ENCODE assay signal across 24 cellular contexts in the genomic region with DNA sequence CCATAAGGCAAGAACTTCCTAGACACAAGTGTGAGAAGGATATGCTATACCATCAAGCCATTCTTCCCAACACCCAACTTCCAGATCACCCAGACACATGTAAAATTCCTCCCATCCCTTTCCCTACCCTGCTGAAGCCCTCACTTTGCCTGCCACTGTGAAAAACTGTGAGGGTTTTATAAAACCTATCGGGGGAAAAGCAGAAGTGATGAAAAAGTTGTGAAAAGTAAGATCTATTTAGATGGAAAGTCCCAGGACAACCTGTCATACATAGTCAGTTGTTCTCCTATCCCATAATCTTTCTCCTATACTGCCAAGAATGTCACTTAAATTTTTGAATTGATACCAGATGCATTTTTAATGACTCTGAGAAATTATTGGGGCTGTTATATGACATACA. TPM values are rescaled to one million over a fixed set of nuclear protein-coding genes. Genes with fewer than 3 reads are reported as not detected.
DNase-seq lines count a peak whose midpoint lies in the region; ATAC-seq, FAIRE-seq and TF ChIP-seq lines count a peak whose summit lies in the region.
"Had no signal": no experiment of that assay in that cellular context is flagged by ENCODE, and none has a peak within 500 bp of the region (broad histone marks: within the 10 kb centered on the region; RNA-seq: fewer than 3 reads in every experiment).

No MANE protein-coding gene starts in this region.

- no peak for DNase-seq in GM12891 (ENCODE audit: insufficient read length, low spot score)
- DNase-seq in endothelial cell (ENCODE audit: low spot score) = no peak
- DNase-seq in gastrocnemius medialis = no peak
- DNase-seq in type B pancreatic cell (ENCODE audit: extremely low spot score, unreplicated experiment) = no peak
- no peak for DNase-seq in HepG2 (ENCODE audit: low spot score)
- DNase-seq in lower lobe of right lung = no peak
- DNase-seq in NOMO-1 (lab: John Stamatoyannopoulos, UW; ENCODE audit: unreplicated experiment in 2 of 2) = no peak
- DNase-seq in DMS53 treated with DMSO at 0.1 percent for 48 hours (lab: John Stamatoyannopoulos, UW; ENCODE audit: unreplicated experiment) = no peak
- DNase-seq: AML-193; Caco-2; Calu3; CD4-positive, alpha-beta T cell; CD8-positive, alpha-beta T cell; DMS79; DND-41; EL; GDM1 had no signal

- TF ChIP-seq POLR2A in GM12891 (IDR thresholded peaks at IDR 0.05; ENCODE audit: low read depth, low read length) = no peak
- TF ChIP-seq POLR2A in gastrocnemius medialis (IDR thresholded peaks at IDR 0.05) = no peak
- TF ChIP-seq POLR2A in HepG2 (IDR thresholded peaks at IDR 0.05; ENCODE audit: insufficient read depth in 1 of 2, low read depth in 2 of 2, low read length in 2 of 2) = no peak

- H3K9me3 ChIP-seq in gastrocnemius medialis = no peaks in the 10 kb centered on the region
- H3K9me3 ChIP-seq in HepG2 (ENCODE audit: low read length) = no peaks in the 10 kb centered on the region
- H3K9me3 ChIP-seq in lower lobe of right lung = no peaks in the 10 kb centered on the region
- H3K9me3 ChIP-seq: A549; BLaER1 treated with 17β-estradiol and CSF1 and Interleukin-3, amounts not matched to agents 10 nM and 100 nM; Caco-2 had no signal

- H3K36me3 Mint-ChIP-seq in endothelial cell (ENCODE audit: low read depth, unreplicated experiment) = peaks cover 53% of the 10 kb centered on the region
- peaks cover 19% of the 10 kb centered on the region for H3K36me3 Mint-ChIP-seq in type B pancreatic cell

- H3K4me1 Mint-ChIP-seq in endothelial cell (ENCODE audit: unreplicated experiment) (peaks cover 25% of the 10 kb centered on the region), type B pancreatic cell (ENCODE audit: unreplicated experiment) (no peaks in the 10 kb centered on the region)
- H3K4me1 Mint-ChIP-seq: B cell had no signal

- TF ChIP-seq EP300 in HepG2 (IDR thresholded peaks at IDR 0.05; ENCODE audit: low read depth in 2 of 2, low read length in 2 of 2) (no peak), HepG2 (CRISPR knock-in tag; IDR thresholded peaks at IDR 0.05; ENCODE audit: borderline replicate concordance) (no peak)

- H3K27me3 ChIP-seq in gastrocnemius medialis (no peaks in the 10 kb centered on the region), HepG2 (ENCODE audit: control insufficient read depth in 1 of 2, insufficient read depth in 2 of 2, low read length in 2 of 2) (no peaks in the 10 kb centered on the region), lower lobe of right lung (ENCODE audit: low read depth) (no peaks in the 10 kb centered on the region)
- H3K27me3 ChIP-seq: BLaER1 treated with 17β-estradiol and CSF1 and Interleukin-3, amounts not matched to agents 10 nM and 100 nM had no signal

- no peak for FAIRE-seq in GM12891 (lab: Jason Lieb, UNC)
- FAIRE-seq in HepG2 (lab: Jason Lieb, UNC) = no peak
- FAIRE-seq: A549, D721Med, GM12892, GM18507 had no signal

- POLR2A ChIA-PET in HepG2 (lab: Yijun Ruan, JAX) = no interaction called here

- H3K36me3 ChIP-seq in gastrocnemius medialis (peaks cover 0 to 95% of the 10 kb centered on the region in 2 donors), HepG2 (replicated peaks in 1 of 2; ENCODE audit: control insufficient read depth in 1 of 2, insufficient read depth in 2 of 2, low read length in 2 of 2) (peaks cover 10 to 16% of the 10 kb centered on the region in 2 experiments; a peak in 4 of 5 replicates), lower lobe of right lung (peaks cover 66% of the 10 kb centered on the region)

- H3K79me2 ChIP-seq in HepG2 (ENCODE audit: insufficient read depth, low read length) = no peaks in the 10 kb centered on the region

- ATAC-seq in gastrocnemius medialis = no peak
- no peak for ATAC-seq in HepG2
- no peak for ATAC-seq in lower lobe of right lung
- ATAC-seq: A549; CD8-positive, alpha-beta T cell had no signal

- no peaks in the 10 kb centered on the region for H4K20me1 ChIP-seq in HepG2 (ENCODE audit: insufficient read depth, low read length)
- H4K20me1 ChIP-seq: BLaER1 treated with 17β-estradiol and CSF1 and Interleukin-3, amounts not matched to agents 10 nM and 100 nM had no signal

- no peak overlapping the region for H3K4me3 ChIP-seq in gastrocnemius medialis
- H3K4me3 ChIP-seq in HepG2 (replicated peaks in 1 of 3; ENCODE audit: insufficient read depth in 1 of 3, low read depth in 2 of 3, low read length in 3 of 3) = no peak overlapping the region
- no peak overlapping the region for H3K4me3 ChIP-seq in lower lobe of right lung
- H3K4me3 ChIP-seq: A549; BLaER1 treated with 17β-estradiol and CSF1 and Interleukin-3, amounts not matched to agents 10 nM and 100 nM had no signal

- no peak for TF ChIP-seq CTCF in endothelial cell (IDR thresholded peaks at IDR 0.05; ENCODE audit: unreplicated experiment)
- TF ChIP-seq CTCF in gastrocnemius medialis (IDR thresholded peaks at IDR 0.05 in 4 of 5, conservative IDR thresholded peaks at IDR 0.05 in 1 of 5) = no peak
- TF ChIP-seq CTCF in type B pancreatic cell (conservative IDR thresholded peaks at IDR 0.05) = no peak
- TF ChIP-seq CTCF in HepG2 (CRISPR knock-in tag; IDR thresholded peaks at IDR 0.05) = no peak
- TF ChIP-seq CTCF in lower lobe of right lung (IDR thresholded peaks at IDR 0.05) = no peak

- no peak overlapping the region for H3K4me2 ChIP-seq in HepG2 (ENCODE audit: low read depth, low read length)
- H3K4me2 ChIP-seq: A549; BLaER1 treated with 17β-estradiol and CSF1 and Interleukin-3, amounts not matched to agents 10 nM and 100 nM had no signal

- 90% methylated on average over 1 of the region's 1 CpG for WGBS in HepG2 (ENCODE audit: low lambda C conversion rate)

- H3K9me3 Mint-ChIP-seq in endothelial cell (ENCODE audit: unreplicated experiment) (no peaks in the 10 kb centered on the region), type B pancreatic cell (no peaks in the 10 kb centered on the region)
- H3K9me3 Mint-ChIP-seq: CD4-positive, alpha-beta T cell; CD8-positive, alpha-beta T cell had no signal

- H3K27ac ChIP-seq in gastrocnemius medialis = peak overlapping the region in 3 of 4 donors; percentile 19 to 76 (median 37)
- H3K27ac ChIP-seq in HepG2 (ENCODE audit: extremely low read length, insufficient read depth, low read length) = no peak overlapping the region
- no peak overlapping the region for H3K27ac ChIP-seq in lower lobe of right lung
- H3K27ac ChIP-seq: A549; BLaER1 treated with 17β-estradiol and CSF1 and Interleukin-3, amounts not matched to agents 10 nM and 100 nM; C4-2B had no signal

- no peak overlapping the region for H2AFZ ChIP-seq in HepG2 (ENCODE audit: low read length)

- BruUV-seq in HepG2 (replicated peaks; lab: Mats Ljungman, UMichigan) = no TSS peak

- peak overlapping the region; percentile 58 for H3K27ac Mint-ChIP-seq in endothelial cell (ENCODE audit: unreplicated experiment)
- peak overlapping the region; percentile 74 for H3K27ac Mint-ChIP-seq in type B pancreatic cell
- H3K27ac Mint-ChIP-seq: B cell; CD4-positive, alpha-beta T cell; CD8-positive, alpha-beta T cell had no signal

- no peak overlapping the region for H3K9ac ChIP-seq in HepG2 (ENCODE audit: insufficient read depth, low read depth, low read length)
- H3K9ac ChIP-seq: BLaER1 treated with 17β-estradiol and CSF1 and Interleukin-3, amounts not matched to agents 10 nM and 100 nM had no signal

- in situ Hi-C loops in gastrocnemius medialis (cut with MboI; ENCODE audit: low sequenced_read_pairs in 4 of 4) (loop anchor here in 3 of 4 donors (5.0 to 25.0 kb wide), 2 partner anchors 107 to 227 kb away; partner anchors contain the start of gene MYOZ1 (in 3 of the 3)), HepG2 (cut with HindIII; ENCODE audit: extremely low pct_ligation_motif_present, low pct_unique_long_range_greater_than_20kb) (no loop called here)

- H3K27me3 Mint-ChIP-seq in endothelial cell (ENCODE audit: unreplicated experiment) (peaks cover under 1% of the 10 kb centered on the region), type B pancreatic cell (no peaks in the 10 kb centered on the region)
- H3K27me3 Mint-ChIP-seq: B cell had no signal

- H3K4me1 ChIP-seq in gastrocnemius medialis (peaks cover 21 to 36% of the 10 kb centered on the region in 2 donors), HepG2 (ENCODE audit: insufficient read depth, low read length) (peaks cover 1% of the 10 kb centered on the region), lower lobe of right lung (no peaks in the 10 kb centered on the region)
- H3K4me1 ChIP-seq: A549; BLaER1 treated with 17β-estradiol and CSF1 and Interleukin-3, amounts not matched to agents 10 nM and 100 nM had no signal

- no peak for TF ChIP-seq RAD21 in HepG2 (CRISPR knock-in tag; IDR thresholded peaks at IDR 0.05)

- intact Hi-C loops in gastrocnemius medialis (cut with DNase I; ENCODE audit: low total_unique reads) = no loop called here
- intact Hi-C loops in HepG2 (cut with micrococcal nuclease; ENCODE audit: unreplicated experiment) = no loop called here
- intact Hi-C loops in lower lobe of right lung (cut with DNase I) = no loop called here

- H3K4me3 Mint-ChIP-seq in endothelial cell (ENCODE audit: unreplicated experiment) (peak overlapping the region; percentile 16), type B pancreatic cell (peak overlapping the region; percentile 52)
- H3K4me3 Mint-ChIP-seq: B cell; CD4-positive, alpha-beta T cell; CD8-positive, alpha-beta T cell had no signal

- CTCF ChIA-PET in HepG2 (lab: Yijun Ruan, JAX; ENCODE audit: low intra/inter-chr PET ratio, low total read pairs) = no interaction called here

RNA-seq across cellular contexts. Expression of gene PPP3CB, which starts 39.0 kb away (rescaled TPM):
- polyA plus RNA-seq in GM12891 (2012; ENCODE audit: low read depth, missing spikeins) = 23.2 TPM
- total RNA-seq in endothelial cell (ENCODE audit: unreplicated experiment) (18.5 TPM), gastrocnemius medialis (10 to 100 TPM; 60.1 to 91.6 (median 68.7) TPM), type B pancreatic cell (ENCODE audit: low replicate concordance) (34.8 and 42.4 TPM in 2 replicates), HepG2 (2016; rRNA removed; fragmentation: Illumina TruSeq; extraction: Trizol) (8.7 and 18.5 TPM in 2 replicates), lower lobe of right lung (41.3 TPM)
- total RNA-seq in HepG2 (2016; cell fraction: cytosol; rRNA removed; fragmentation: Illumina TruSeq; extraction: Trizol; ENCODE audit: low read depth) = 2.8 and 4.2 TPM in 2 replicates
- total RNA-seq in HepG2 (2016; cell fraction: insoluble cytoplasmic fraction; rRNA removed; fragmentation: Illumina TruSeq; extraction: Trizol) = 9.5 and 16.0 TPM in 2 replicates
- 10.4 and 12.8 TPM in 2 replicates for total RNA-seq in HepG2 (2016; cell fraction: membrane; rRNA removed; fragmentation: Illumina TruSeq; extraction: Trizol)
- 18.8 and 19.6 TPM in 2 replicates for total RNA-seq in HepG2 (2016; cell fraction: nucleus; rRNA removed; fragmentation: Illumina TruSeq; extraction: Trizol)
- 9.5 and 11.4 TPM in 2 replicates for polyA plus RNA-seq in HepG2 (2011; rRNA removed)
- polyA plus RNA-seq in HepG2 (2011; cell fraction: cytosol; rRNA removed) = 7.6 and 9.8 TPM in 2 replicates
- polyA plus RNA-seq in HepG2 (2011; cell fraction: nucleus; rRNA removed) = 9.0 and 13.7 TPM in 2 replicates
- polyA plus RNA-seq in HepG2 (2012) = 19.1 and 23.5 TPM in 2 replicates
- polyA plus RNA-seq in HepG2 (2016; cell fraction: cytosol; fragmentation: Illumina TruSeq; extraction: Trizol; ENCODE audit: low read depth) = 5.6 and 6.9 TPM in 2 replicates
- 28.6 and 29.5 TPM in 2 replicates for polyA plus RNA-seq in HepG2 (2016; cell fraction: insoluble cytoplasmic fraction; fragmentation: Illumina TruSeq; extraction: Trizol; ENCODE audit: low read depth)
- polyA plus RNA-seq in HepG2 (2016; cell fraction: membrane; fragmentation: Illumina TruSeq; extraction: Trizol; ENCODE audit: low read depth) = 15.8 and 17.1 TPM in 2 replicates
- polyA plus RNA-seq in HepG2 (2016; cell fraction: nucleus; fragmentation: Illumina TruSeq; extraction: Trizol; ENCODE audit: insufficient read depth, low read depth) = 34.8 TPM in 2 replicates
- 2.9 and 10.3 TPM in 2 replicates for polyA minus RNA-seq in HepG2 (2011; rRNA and poly(A)+ RNA removed; ENCODE audit: low replicate concordance)
- 12.7 and 13.0 TPM in 2 replicates for polyA minus RNA-seq in HepG2 (2011; cell fraction: cytosol; rRNA and poly(A)+ RNA removed)
- polyA minus RNA-seq in HepG2 (2011; cell fraction: nucleus; rRNA and poly(A)+ RNA removed) = 28.2 and 31.2 TPM in 2 replicates

RNA-seq across cellular contexts. Expression of gene USP54, which starts 56.3 kb away (rescaled TPM):
- polyA plus RNA-seq in GM12891 (2012; ENCODE audit: low read depth, missing spikeins) = 3.3 TPM
- total RNA-seq in endothelial cell (ENCODE audit: unreplicated experiment) = 267 TPM
- 100 to 1,000 TPM in 3 of 4 donors, 10 to 100 TPM in 1; 89.8 to 276 (median 154) TPM for total RNA-seq in gastrocnemius medialis
- total RNA-seq in type B pancreatic cell (ENCODE audit: low replicate concordance) = 45.5 and 54.5 TPM in 2 replicates
- 18.1 and 20.2 TPM in 2 replicates for total RNA-seq in HepG2 (2016; rRNA removed; fragmentation: Illumina TruSeq; extraction: Trizol)
- 11.3 and 14.3 TPM in 2 replicates for total RNA-seq in HepG2 (2016; cell fraction: cytosol; rRNA removed; fragmentation: Illumina TruSeq; extraction: Trizol; ENCODE audit: low read depth)
- 17.6 and 24.1 TPM in 2 replicates for total RNA-seq in HepG2 (2016; cell fraction: insoluble cytoplasmic fraction; rRNA removed; fragmentation: Illumina TruSeq; extraction: Trizol)
- total RNA-seq in HepG2 (2016; cell fraction: membrane; rRNA removed; fragmentation: Illumina TruSeq; extraction: Trizol) = 13.5 and 16.9 TPM in 2 replicates
- 21.2 and 23.4 TPM in 2 replicates for total RNA-seq in HepG2 (2016; cell fraction: nucleus; rRNA removed; fragmentation: Illumina TruSeq; extraction: Trizol)
- 16.1 and 25.0 TPM in 2 replicates for polyA plus RNA-seq in HepG2 (2011; rRNA removed)
- 10.3 and 14.4 TPM in 2 replicates for polyA plus RNA-seq in HepG2 (2011; cell fraction: cytosol; rRNA removed)
- 15.2 and 17.5 TPM in 2 replicates for polyA plus RNA-seq in HepG2 (2011; cell fraction: nucleus; rRNA removed)
- 9.0 and 10.2 TPM in 2 replicates for polyA plus RNA-seq in HepG2 (2012)
- 0.40 and 0.62 TPM in 2 replicates for polyA plus RNA-seq in HepG2 (2016; cell fraction: cytosol; fragmentation: Illumina TruSeq; extraction: Trizol; ENCODE audit: low read depth)
- 8.0 and 9.7 TPM in 2 replicates for polyA plus RNA-seq in HepG2 (2016; cell fraction: insoluble cytoplasmic fraction; fragmentation: Illumina TruSeq; extraction: Trizol; ENCODE audit: low read depth)
- 1.5 and 2.1 TPM in 2 replicates for polyA plus RNA-seq in HepG2 (2016; cell fraction: membrane; fragmentation: Illumina TruSeq; extraction: Trizol; ENCODE audit: low read depth)
- polyA plus RNA-seq in HepG2 (2016; cell fraction: nucleus; fragmentation: Illumina TruSeq; extraction: Trizol; ENCODE audit: insufficient read depth, low read depth) = 18.9 and 21.0 TPM in 2 replicates
- polyA minus RNA-seq in HepG2 (2011; rRNA and poly(A)+ RNA removed; ENCODE audit: low replicate concordance) = 35.8 and 39.2 TPM in 2 replicates
- polyA minus RNA-seq in HepG2 (2011; cell fraction: cytosol; rRNA and poly(A)+ RNA removed) = 9.8 and 12.8 TPM in 2 replicates
- polyA minus RNA-seq in HepG2 (2011; cell fraction: nucleus; rRNA and poly(A)+ RNA removed) = 24.6 and 31.2 TPM in 2 replicates
- total RNA-seq in lower lobe of right lung = 97.4 TPM

Comparison
In these comparisons a context has a peak if more than half of its experiments do, and no peak if none do; other contexts are left out.
1. H3K27ac ChIP-seq: peak in gastrocnemius medialis (3 of 4); none in HepG2 (single experiment) and lower lobe of right lung (single experiment).